Comparison of ENCODE assay signal across 1 cellular context in genomic region chr20:25390538-25391528, GRCh38.
TF ChIP-seq lines count a peak whose summit lies in the region.

Gene ABHD12, minus strand, starts transcription at chr20:25390835. Its CDS starts 132 bp downstream, at chr20:25390703.

TF ChIP-seq in HEK293, 187 proteins besides CTCF, POLR2A, EP300 and RAD21 (continued from another document):
- TF ChIP-seq ZNF518A (tag by site-specific recombination; conservative IDR thresholded peaks at IDR 0.05; ENCODE audit: low read depth) (no peak), ZNF23 (tag by site-specific recombination; IDR thresholded peaks at IDR 0.05; ENCODE audit: borderline replicate concordance) (no peak), KLF1 (tag by site-specific recombination; IDR thresholded peaks at IDR 0.05) (peak; percentile 42), PATZ1 (tag by site-specific recombination; IDR thresholded peaks at IDR 0.05) (peak; percentile 59), ZNF26 (tag by site-specific recombination; IDR thresholded peaks at IDR 0.05) (no peak), SCRT2 (tag by site-specific recombination; IDR thresholded peaks at IDR 0.05) (no peak), ZNF513 (tag by site-specific recombination; IDR thresholded peaks at IDR 0.05) (no peak), AEBP2 (tag by site-specific recombination; IDR thresholded peaks at IDR 0.05; ENCODE audit: borderline replicate concordance) (no peak), ZEB2 (tag by site-specific recombination; IDR thresholded peaks at IDR 0.05) (peak; percentile 76), GLI2 (tag by site-specific recombination; IDR thresholded peaks at IDR 0.05; ENCODE audit: borderline replicate concordance, low read depth) (no peak), ZNF169 (tag by site-specific recombination; IDR thresholded peaks at IDR 0.05) (no peak), KLF9 (tag by site-specific recombination; IDR thresholded peaks at IDR 0.05; ENCODE audit: low read depth) (peak; percentile 58; the same call in 1 of the 2 replicates), ZBTB49 (tag by site-specific recombination; IDR thresholded peaks at IDR 0.05; ENCODE audit: low read depth) (no peak), ZFP41 (tag by site-specific recombination; IDR thresholded peaks at IDR 0.05; ENCODE audit: borderline replicate concordance) (no peak), ZNF274 (IDR thresholded peaks at IDR 0.05; ENCODE audit: low read length) (no peak), ZNF274 (tag by site-specific recombination; IDR thresholded peaks at IDR 0.05; ENCODE audit: borderline replicate concordance) (no peak), SP7 (tag by site-specific recombination; IDR thresholded peaks at IDR 0.05) (peak; percentile 58), ZNF704 (tag by site-specific recombination; IDR thresholded peaks at IDR 0.05) (no peak), ZNF792 (tag by site-specific recombination; IDR thresholded peaks at IDR 0.05) (no peak), HOXD13 (CRISPR knock-in tag; IDR thresholded peaks at IDR 0.05; ENCODE audit: borderline replicate concordance) (no peak), ZNF155 (tag by site-specific recombination; IDR thresholded peaks at IDR 0.05) (no peak), ZNF660 (tag by site-specific recombination; IDR thresholded peaks at IDR 0.05) (no peak), ZNF148 (tag by site-specific recombination; IDR thresholded peaks at IDR 0.05; ENCODE audit: borderline replicate concordance) (no peak)
TF ChIP-seq in HEK293: peak in this region for 45.
